17 cellular contexts compared by ENCODE assay signal in genomic region chr6:155377061-155377460, GRCh38.
DNase-seq lines count a peak whose midpoint lies in the region; ATAC-seq and TF ChIP-seq lines count a peak whose summit lies in the region.
"Had no signal": no experiment of that assay in that cellular context is flagged by ENCODE, and none has a peak within 500 bp of the region (broad histone marks: within the 10 kb centered on the region; RNA-seq: fewer than 3 reads in every experiment).

No MANE protein-coding gene starts in this region.

- H3K4me3 Mint-ChIP-seq in T-helper 17 cell: no peak overlapping the region
- H3K4me3 Mint-ChIP-seq: activated CD8-positive, alpha-beta memory T cell treated with anti-CD3 and anti-CD28 coated beads, Interleukin-2, amount 10 ng/mL, durations not matched to agents 7 days and 5 days; activated naive CD4-positive, alpha-beta T cell treated with anti-CD3 and anti-CD28 coated beads, Interleukin-2, amount 10 ng/mL, durations not matched to agents 7 days and 5 days; stimulated activated naive CD8-positive, alpha-beta T cell treated with anti-CD3 and anti-CD28 coated beads, Interleukin-15, Interleukin-2, amounts not matched to agents 100 ng/mL and 50 ng/mL, for 24 hours had no signal

- no peaks in the 10 kb centered on the region for H3K79me2 ChIP-seq in fibroblast of lung (ENCODE audit: control insufficient read depth, insufficient read depth, low read length)

- H3K27me3 Mint-ChIP-seq in T-helper 17 cell: peaks cover 13% of the 10 kb centered on the region

- ATAC-seq in RWPE2 (ENCODE audit: low read depth): peak; percentile 95
- ATAC-seq in T-helper 17 cell: no peak
- ATAC-seq: activated CD8-positive, alpha-beta memory T cell treated with anti-CD3 and anti-CD28 coated beads, Interleukin-2, amount 10 ng/mL, durations not matched to agents 7 days and 5 days; esophagus mucosa; HCT116 had no signal

- H3K27me3 ChIP-seq in RWPE2 (ENCODE audit: insufficient read depth, poor library complexity, severe bottlenecking): no peaks in the 10 kb centered on the region
- H3K27me3 ChIP-seq in fibroblast of lung (ENCODE audit: control insufficient read depth, insufficient read depth, low read length): no peaks in the 10 kb centered on the region
- H3K27me3 ChIP-seq: neutrophil had no signal

- H3K9me3 ChIP-seq in RWPE2 (ENCODE audit: severe bottlenecking) (no peaks in the 10 kb centered on the region), fibroblast of lung (ENCODE audit: control insufficient read depth, insufficient read depth, low read depth, low read length) (no peaks in the 10 kb centered on the region), T-helper 17 cell (ENCODE audit: control insufficient read depth, low read length, poor library complexity, severe bottlenecking) (no peaks in the 10 kb centered on the region)
- H3K9me3 ChIP-seq: neutrophil had no signal

- no peaks in the 10 kb centered on the region for H3K36me3 ChIP-seq in RWPE2 (ENCODE audit: low read depth)
- H3K36me3 ChIP-seq in fibroblast of lung (ENCODE audit: control insufficient read depth, insufficient read depth, low read length): no peaks in the 10 kb centered on the region
- H3K36me3 ChIP-seq: neutrophil had no signal

- H3K9ac ChIP-seq in fibroblast of lung (ENCODE audit: insufficient read depth, low read length): no peak overlapping the region

- no peaks in the 10 kb centered on the region for H3K4me1 Mint-ChIP-seq in T-helper 17 cell
- H3K4me1 Mint-ChIP-seq: activated CD8-positive, alpha-beta memory T cell treated with anti-CD3 and anti-CD28 coated beads, Interleukin-2, amount 10 ng/mL, durations not matched to agents 7 days and 5 days; activated naive CD4-positive, alpha-beta T cell treated with anti-CD3 and anti-CD28 coated beads, Interleukin-2, amount 10 ng/mL, durations not matched to agents 7 days and 5 days had no signal

- no peak overlapping the region for H3K4me2 ChIP-seq in fibroblast of lung (ENCODE audit: extremely low read depth, insufficient read depth, low read length)

- DNase-seq in GM04504 (ENCODE audit: low read depth) (peak; percentile 51), RWPE2 (ENCODE audit: low spot score) (no peak), fibroblast of lung (ENCODE audit: low read depth in 2 of 2) (peak; percentile 39 to 97), smooth muscle cell of the brain vasculature (ENCODE audit: low read depth, low spot score) (peak; percentile 17), T-helper 17 cell (no peak), coronary artery (ENCODE audit: low spot score) (no peak), inferior parietal cortex (ENCODE audit: extremely low spot score) (no peak)
- DNase-seq: activated CD8-positive, alpha-beta memory T cell treated with anti-CD3 and anti-CD28 coated beads, Interleukin-2, amount 10 ng/mL, durations not matched to agents 7 days and 5 days; activated naive CD4-positive, alpha-beta T cell treated with anti-CD3 and anti-CD28 coated beads, Interleukin-2, amount 10 ng/mL, durations not matched to agents 7 days and 5 days; MM.1S; NCI-H2081 treated with DMSO at 0.1 percent for 48 hours had no signal

- no peak for TF ChIP-seq CTCF in RWPE2 (IDR thresholded peaks at IDR 0.05; ENCODE audit: poor library complexity, severe bottlenecking)
- TF ChIP-seq CTCF in fibroblast of lung (conservative IDR thresholded peaks at IDR 0.05 in 1 of 2, IDR thresholded peaks at IDR 0.05 in 1 of 2; ENCODE audit: low read depth in 1 of 2, low read length in 2 of 2): no peak
- no peak for TF ChIP-seq CTCF in coronary artery (IDR thresholded peaks at IDR 0.05)

- H2AFZ ChIP-seq in fibroblast of lung (ENCODE audit: low read length): no peak overlapping the region

- H3K27ac ChIP-seq in RWPE2 (ENCODE audit: poor library complexity, severe bottlenecking): no peak overlapping the region
- H3K27ac ChIP-seq in fibroblast of lung (ENCODE audit: insufficient read depth, low read length): peak overlapping the region; percentile 77
- H3K27ac ChIP-seq in coronary artery: no peak overlapping the region
- H3K27ac ChIP-seq: neutrophil, skin epidermis, VCaP had no signal

- no peaks in the 10 kb centered on the region for H4K20me1 ChIP-seq in fibroblast of lung (ENCODE audit: control insufficient read depth, extremely low read depth, insufficient read depth, low read length)

- no peak overlapping the region for H3K27ac Mint-ChIP-seq in T-helper 17 cell
- H3K27ac Mint-ChIP-seq: activated CD8-positive, alpha-beta memory T cell treated with anti-CD3 and anti-CD28 coated beads, Interleukin-2, amount 10 ng/mL, durations not matched to agents 7 days and 5 days; activated naive CD4-positive, alpha-beta T cell treated with anti-CD3 and anti-CD28 coated beads, Interleukin-2, amount 10 ng/mL, durations not matched to agents 7 days and 5 days; stimulated activated naive CD8-positive, alpha-beta T cell treated with anti-CD3 and anti-CD28 coated beads, Interleukin-15, Interleukin-2, amounts not matched to agents 100 ng/mL and 50 ng/mL, for 24 hours had no signal

- H3K4me3 ChIP-seq in RWPE2 (ENCODE audit: severe bottlenecking) (no peak overlapping the region), fibroblast of lung (replicated peaks in 1 of 4; ENCODE audit: control extremely low read depth in 1 of 4, insufficient read depth in 1 of 4, low read depth in 3 of 4, low read length in 4 of 4) (no peak overlapping the region), coronary artery (no peak overlapping the region)
- H3K4me3 ChIP-seq: skin epidermis had no signal

- H3K4me1 ChIP-seq in RWPE2 (ENCODE audit: insufficient read depth, poor library complexity, severe bottlenecking) (no peaks in the 10 kb centered on the region), fibroblast of lung (ENCODE audit: control insufficient read depth, extremely low read depth, insufficient read depth, low read length) (peaks cover 9% of the 10 kb centered on the region)

- no peaks in the 10 kb centered on the region for H3K36me3 Mint-ChIP-seq in T-helper 17 cell (ENCODE audit: low read depth)
- H3K36me3 Mint-ChIP-seq: activated CD8-positive, alpha-beta memory T cell treated with anti-CD3 and anti-CD28 coated beads, Interleukin-2, amount 10 ng/mL, durations not matched to agents 7 days and 5 days; activated naive CD4-positive, alpha-beta T cell treated with anti-CD3 and anti-CD28 coated beads, Interleukin-2, amount 10 ng/mL, durations not matched to agents 7 days and 5 days had no signal

Comparison
In these comparisons a context has a peak if more than half of its experiments do, and no peak if none do; other contexts are left out.
1. DNase-seq: peak in GM04504 (single experiment), fibroblast of lung (2 of 2) and smooth muscle cell of the brain vasculature (single experiment); none in RWPE2 (single experiment), T-helper 17 cell (0 of 3), coronary artery (single experiment) and inferior parietal cortex (single experiment).